ENCODE assay signal across 2 cellular contexts in the genomic region with DNA sequence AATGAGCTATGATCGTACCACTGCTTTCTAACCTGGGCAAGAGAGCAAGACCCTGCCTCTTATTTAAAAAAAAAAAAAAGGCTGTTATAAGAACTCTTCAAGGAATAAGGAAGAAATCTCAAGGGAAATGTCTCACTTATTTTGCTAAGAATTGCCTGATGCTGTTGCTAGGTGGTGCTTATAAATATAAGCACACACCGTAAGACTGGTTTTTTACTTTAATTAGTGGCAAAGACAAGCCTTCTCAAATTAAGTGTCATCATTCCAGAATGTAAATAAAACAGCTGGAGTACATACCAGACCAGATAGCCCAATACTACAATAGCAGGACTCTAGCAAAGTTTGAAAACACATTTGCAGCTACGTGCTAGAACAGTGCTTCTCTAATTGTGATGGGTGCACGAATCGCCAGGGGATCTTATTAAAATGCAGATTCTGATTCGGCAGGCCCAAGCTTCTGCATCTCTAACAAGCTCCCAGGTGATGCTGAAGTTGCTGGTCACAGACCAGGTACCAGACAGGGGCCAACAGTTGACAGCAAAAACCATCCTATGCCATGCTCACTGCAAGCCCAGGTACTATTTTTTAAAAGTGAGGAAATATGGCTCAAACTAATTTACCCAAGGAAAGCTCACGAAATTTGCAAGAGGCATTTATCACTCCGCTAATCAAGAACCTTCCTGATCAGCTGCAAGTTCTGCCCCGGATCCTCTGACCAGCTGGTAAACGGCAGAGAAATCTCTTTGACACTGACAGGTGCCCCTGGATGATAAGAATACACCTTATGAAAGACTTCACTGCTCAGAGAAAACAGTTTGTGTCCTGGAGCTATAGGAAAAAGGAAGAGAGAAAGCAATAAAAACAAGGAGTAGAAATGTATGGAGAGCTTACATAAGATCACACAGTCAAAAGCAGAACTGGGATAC.
A peak's percentile ranks its signal among the peaks of the same experiment; 100 is the strongest.
TF ChIP-seq lines count a peak whose summit lies in the region.

No MANE protein-coding gene starts in this region.

TF ChIP-seq in GM23338, 12 proteins besides CTCF, POLR2A, EP300 and RAD21:
- 0 out of 2 replicates have a peak, but pooled peaks have one; percentile 23 for TF ChIP-seq NANOG (IDR thresholded peaks at IDR 0.05; ENCODE audit: borderline replicate concordance)
- TF ChIP-seq STAT1 (IDR thresholded peaks at IDR 0.05; ENCODE audit: unreplicated experiment), result no peak

TF ChIP-seq in K562, 482 proteins besides CTCF, POLR2A, EP300 and RAD21 (continues in another document):
- TF ChIP-seq ZNF146 (CRISPR knock-in tag; IDR thresholded peaks at IDR 0.05; ENCODE audit: unreplicated experiment), result no peak
- peak; percentile 48 for TF ChIP-seq TAF9B (IDR thresholded peaks at IDR 0.05; ENCODE audit: partially characterized antibody)
- peak; percentile 72 for TF ChIP-seq ARID1B (IDR thresholded peaks at IDR 0.05)
- TF ChIP-seq, protein P1, sequence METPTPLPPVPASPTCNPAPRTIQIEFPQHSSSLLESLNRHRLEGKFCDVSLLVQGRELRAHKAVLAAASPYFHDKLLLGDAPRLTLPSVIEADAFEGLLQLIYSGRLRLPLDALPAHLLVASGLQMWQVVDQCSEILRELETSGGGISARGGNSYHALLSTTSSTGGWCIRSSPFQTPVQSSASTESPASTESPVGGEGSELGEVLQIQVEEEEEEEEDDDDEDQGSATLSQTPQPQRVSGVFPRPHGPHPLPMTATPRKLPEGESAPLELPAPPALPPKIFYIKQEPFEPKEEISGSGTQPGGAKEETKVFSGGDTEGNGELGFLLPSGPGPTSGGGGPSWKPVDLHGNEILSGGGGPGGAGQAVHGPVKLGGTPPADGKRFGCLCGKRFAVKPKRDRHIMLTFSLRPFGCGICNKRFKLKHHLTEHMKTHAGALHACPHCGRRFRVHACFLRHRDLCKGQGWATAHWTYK (CRISPR knock-in tag; IDR thresholded peaks at IDR 0.05), result no peak
- TF ChIP-seq RBM15 (IDR thresholded peaks at IDR 0.05; ENCODE audit: insufficient read depth, low read length), result no peak
- 0 out of 2 replicates have a peak, but pooled peaks have one; percentile 14 for TF ChIP-seq ZFX (CRISPR knock-in tag; IDR thresholded peaks at IDR 0.05)
- TF ChIP-seq ZC3H8 (IDR thresholded peaks at IDR 0.05), result no peak
- 0 out of 2 replicates have a peak, but pooled peaks have one; percentile 33 for TF ChIP-seq POLR2AphosphoS5 (IDR thresholded peaks at IDR 0.05; ENCODE audit: control insufficient read depth, insufficient read depth, low read depth, low read length)
- TF ChIP-seq ZNF121 (CRISPR knock-in tag; conservative IDR thresholded peaks at IDR 0.05), result no peak
- TF ChIP-seq SMC3 (conservative IDR thresholded peaks at IDR 0.05; ENCODE audit: insufficient read depth, low read depth, low read length), result no peak
- no peak for TF ChIP-seq DEAF1 (CRISPR knock-in tag; IDR thresholded peaks at IDR 0.05)
- no peak for TF ChIP-seq ZBTB40 (IDR thresholded peaks at IDR 0.05)
- no peak for TF ChIP-seq ZBTB40 (CRISPR knock-in tag; IDR thresholded peaks at IDR 0.05)
- TF ChIP-seq STAG1 (CRISPR knock-in tag; IDR thresholded peaks at IDR 0.05; ENCODE audit: borderline replicate concordance), result no peak
- TF ChIP-seq FOXP4 (CRISPR knock-in tag; IDR thresholded peaks at IDR 0.05; ENCODE audit: borderline replicate concordance), result no peak
- TF ChIP-seq NCOR1 (IDR thresholded peaks at IDR 0.05), result 0 out of 2 replicates have a peak, but pooled peaks have one; percentile 12
- TF ChIP-seq ZBED1 (IDR thresholded peaks at IDR 0.05), result 0 out of 2 replicates have a peak, but pooled peaks have one; percentile 12
- peak; percentile 55; the same call in 1 of the 2 replicates for TF ChIP-seq SMARCE1 (IDR thresholded peaks at IDR 0.05)
- TF ChIP-seq FOXO4 (CRISPR knock-in tag; IDR thresholded peaks at IDR 0.05), result no peak
- TF ChIP-seq TRIM24 (IDR thresholded peaks at IDR 0.05), result 0 out of 4 replicates have a peak, but pooled peaks have one; percentile 14 to 25
